22 cellular contexts compared by ENCODE assay signal in the genomic region with DNA sequence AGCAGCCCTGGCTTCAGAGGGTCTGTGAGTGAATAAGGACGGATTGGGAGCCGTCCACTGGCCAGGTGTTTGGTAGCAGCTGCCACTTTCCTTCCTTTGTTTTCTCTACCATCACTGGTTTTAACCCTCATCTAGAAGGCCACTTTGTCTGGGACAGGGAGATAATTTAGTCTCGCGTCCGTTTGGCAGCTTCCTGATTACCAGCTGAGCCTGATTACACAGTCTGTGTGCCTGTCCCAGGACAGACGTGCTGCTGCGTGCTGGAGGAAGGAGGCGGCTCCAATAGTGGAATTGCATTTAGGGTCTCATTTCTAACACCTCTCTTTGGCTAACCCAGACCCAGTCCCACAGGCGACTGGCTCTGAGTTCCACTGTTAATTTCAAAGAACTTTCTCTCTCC. TPM values are rescaled to one million over a fixed set of nuclear protein-coding genes. Genes with fewer than 3 reads are reported as not detected.
DNase-seq lines count a peak whose midpoint lies in the region; ATAC-seq, FAIRE-seq and TF ChIP-seq lines count a peak whose summit lies in the region.
"Had no signal": no experiment of that assay in that cellular context is flagged by ENCODE, and none has a peak within 500 bp of the region (broad histone marks: within the 10 kb centered on the region; RNA-seq: fewer than 3 reads in every experiment).

No MANE protein-coding gene starts in this region.

- H4K20me1 ChIP-seq in K562 (replicated peaks; ENCODE audit: control insufficient read depth, insufficient read depth, low read length) (no peaks in the 10 kb centered on the region), osteoblast (ENCODE audit: insufficient read depth, low read length) (no peaks in the 10 kb centered on the region)

- H2AFZ ChIP-seq in K562 (ENCODE audit: low read depth, low read length) (no peak overlapping the region), osteoblast (ENCODE audit: low read length) (peak overlapping the region; percentile 2)

- no peak for TF ChIP-seq RAD21 in K562 (CRISPR knock-in tag; conservative IDR thresholded peaks at IDR 0.05 in 1 of 2, IDR thresholded peaks at IDR 0.05 in 1 of 2)

- peaks cover 0 to 4% of the 10 kb centered on the region in 2 donors for H3K4me1 ChIP-seq in right atrium auricular region
- no peaks in the 10 kb centered on the region for H3K4me1 ChIP-seq in K562 (replicated peaks in 1 of 2; ENCODE audit: control insufficient read depth in 2 of 2, insufficient read depth in 2 of 2, low read length in 2 of 2)
- peaks cover 40% of the 10 kb centered on the region for H3K4me1 ChIP-seq in foreskin keratinocyte
- no peaks in the 10 kb centered on the region for H3K4me1 ChIP-seq in osteoblast (ENCODE audit: insufficient read depth, low read length)
- H3K4me1 ChIP-seq: A549 had no signal

- POLR2A ChIA-PET in K562 (lab: Yijun Ruan, JAX), result interaction anchor here (1.1 kb wide), 1 partner anchor 10 kb away, joined by 4 read pairs; no protein-coding TSS in a partner anchor

- no peak for TF ChIP-seq EP300 in K562 (IDR thresholded peaks at IDR 0.05; ENCODE audit: low read length)

- no peaks in the 10 kb centered on the region for H3K36me3 ChIP-seq in right atrium auricular region
- H3K36me3 ChIP-seq in K562 (ENCODE audit: control insufficient read depth, insufficient read depth, low read length), result no peaks in the 10 kb centered on the region
- no peaks in the 10 kb centered on the region for H3K36me3 ChIP-seq in osteoblast (ENCODE audit: insufficient read depth, low read length)

- no peak for TF ChIP-seq CTCF in right atrium auricular region (IDR thresholded peaks at IDR 0.05)
- TF ChIP-seq CTCF in K562 (IDR thresholded peaks at IDR 0.05 in 2 of 3, conservative IDR thresholded peaks at IDR 0.05 in 1 of 3; ENCODE audit: insufficient read depth in 2 of 3, low read depth in 1 of 3, low read length in 3 of 3), result no peak
- TF ChIP-seq CTCF in foreskin keratinocyte (conservative IDR thresholded peaks at IDR 0.05), result peak; percentile 20
- TF ChIP-seq CTCF in osteoblast (IDR thresholded peaks at IDR 0.05; ENCODE audit: extremely low read depth, low read depth, low read length), result no peak

- H3K79me2 ChIP-seq in K562 (ENCODE audit: control insufficient read depth, insufficient read depth, low read length) (no peaks in the 10 kb centered on the region), osteoblast (ENCODE audit: insufficient read depth, low read length) (no peaks in the 10 kb centered on the region)

- 0% methylated on average over 8 of the region's 9 CpGs for WGBS in K562 (ENCODE audit: insufficient coverage, low coverage, missing lambda C conversion rate)

- intact Hi-C loops in Right ventricle myocardium superior (cut with DNase I), result no loop called here
- intact Hi-C loops in K562 (cut with micrococcal nuclease), result no loop called here

- H3K9me1 ChIP-seq in K562 (ENCODE audit: control insufficient read depth, insufficient read depth, low read length), result no peaks in the 10 kb centered on the region

- in situ Hi-C loops in K562 (cut with MboI), result no loop called here

- CTCF ChIA-PET in K562 (lab: Yijun Ruan, JAX; ENCODE audit: low intra/inter-chr PET ratio), result no interaction called here

- H3K27ac ChIP-seq in right atrium auricular region (no peak overlapping the region), K562 (ENCODE audit: extremely low read depth, low read depth, low read length) (no peak overlapping the region), foreskin keratinocyte (no peak overlapping the region), osteoblast (ENCODE audit: low read depth, low read length) (no peak overlapping the region)
- H3K27ac ChIP-seq: A549 had no signal

- FAIRE-seq in K562 (lab: Jason Lieb, UNC), result no peak
- FAIRE-seq: A549, GM12878, GM18507, H1, RCC 7860 had no signal

- H3K9ac ChIP-seq in K562 (ENCODE audit: insufficient read depth in 1 of 2, low read depth in 2 of 2, low read length in 2 of 2), result no peak overlapping the region

- DNase-seq in Right ventricle myocardium superior (no peak), right atrium auricular region (ENCODE audit: low spot score) (no peak), K562 (ENCODE audit: extremely low read depth in 1 of 4, low spot score in 3 of 4) (no peak), foreskin keratinocyte (peak in 1 of 2 donors; percentile 35), osteoblast (ENCODE audit: insufficient read length, low spot score, missing footprints) (no peak), HK-2 (ENCODE audit: unreplicated experiment) (no peak)
- DNase-seq: C1 segment of cervical spinal cord, DMS 273 treated with DMSO at 0.1 percent for 48 hours, GDM1, KBM-7, NCI-H1436, NCI-H2029, NCI-H2171, SIG-M5 had no signal

- H3K4me2 ChIP-seq in K562 (ENCODE audit: insufficient read depth, low read length) (no peak overlapping the region), osteoblast (ENCODE audit: insufficient read depth, low read length) (no peak overlapping the region)
- H3K4me2 ChIP-seq: A549 had no signal

- H3K27me3 ChIP-seq in right atrium auricular region (no peaks in the 10 kb centered on the region), K562 (ENCODE audit: control insufficient read depth in 2 of 2, insufficient read depth in 2 of 2, low read length in 2 of 2) (peaks cover 0 to 9% of the 10 kb centered on the region in 2 experiments; a peak in 2 of 5 replicates), foreskin keratinocyte (no peaks in the 10 kb centered on the region), osteoblast (ENCODE audit: insufficient read depth, low read length) (peaks cover 30% of the 10 kb centered on the region)

- no peak for TF ChIP-seq POLR2A in K562 (conservative IDR thresholded peaks at IDR 0.05)

- no TSS peak for BruUV-seq in K562 (replicated peaks; lab: Mats Ljungman, UMichigan)

- H3K9me3 ChIP-seq in right atrium auricular region (no peaks in the 10 kb centered on the region), K562 (replicated peaks; ENCODE audit: control insufficient read depth, insufficient read depth, low read depth, low read length) (no peaks in the 10 kb centered on the region), osteoblast (ENCODE audit: low read depth, low read length) (no peaks in the 10 kb centered on the region)
- H3K9me3 ChIP-seq: A549 had no signal

- H3K4me3 ChIP-seq in right atrium auricular region (no peak overlapping the region), K562 (no peak overlapping the region), osteoblast (ENCODE audit: insufficient read depth, low read length) (no peak overlapping the region)
- H3K4me3 ChIP-seq: A549, GM12878 had no signal

- ATAC-seq in Right ventricle myocardium superior (ENCODE audit: poor library complexity) (peak; percentile 71), K562 (peak; percentile 46; the same call in 1 of the 3 replicates), foreskin keratinocyte (no peak), GM21619 (IDR thresholded peaks at IDR 0.05; ENCODE audit: unreplicated experiment) (no peak), GM18502 (IDR thresholded peaks at IDR 0.05; ENCODE audit: poor library complexity, unreplicated experiment) (no peak)
- ATAC-seq: A549, GM12878 had no signal

TF ChIP-seq in K562, 482 proteins besides CTCF, POLR2A, EP300 and RAD21 (continues in another document):
- peak; percentile 42; the same call in 1 of the 2 replicates for TF ChIP-seq TAL1 (IDR thresholded peaks at IDR 0.05)
- TF ChIP-seq SMAD4 (CRISPR knock-in tag; conservative IDR thresholded peaks at IDR 0.05), result 0 out of 2 replicates have a peak, but pooled peaks have one; percentile 12
- peak; percentile 26; the same call in 1 of the 2 replicates for TF ChIP-seq ZKSCAN8 (CRISPR knock-in tag; IDR thresholded peaks at IDR 0.05)

RNA-seq across cellular contexts. Expression of gene CASQ2, which starts 24.6 kb away (rescaled TPM):
- total RNA-seq in Right ventricle myocardium superior, result 804 TPM
- 1,000 to 10,000 TPM in 1 of 2 donors, 100 to 1,000 TPM in 1; 673 to 1,066 TPM for total RNA-seq in right atrium auricular region
- not detected in 2 replicates for total RNA-seq in K562 (2011; cell fraction: chromatin; rRNA removed; ENCODE audit: low replicate concordance)
- not detected in 2 replicates for total RNA-seq in K562 (2011; cell fraction: nucleolus; rRNA removed)
- total RNA-seq in K562 (2011; cell fraction: nucleoplasm; rRNA removed), result not detected in 2 replicates
- total RNA-seq in K562 (2014; rRNA removed), result not detected in 2 replicates
- not detected in 2 replicates for total RNA-seq in K562 (2014; rRNA removed; fragmentation: Illumina TruSeq; extraction: Trizol)
- total RNA-seq in K562 (2015; rRNA removed; fragmentation: Illumina TruSeq; extraction: Trizol), result not detected in 2 replicates
- total RNA-seq in K562 (2021), result not detected in 2 replicates
- polyA plus RNA-seq in K562 (2011; rRNA removed), result not detected in 2 replicates
- not detected in 2 replicates for polyA plus RNA-seq in K562 (2011; cell fraction: cytosol; rRNA removed)
- not detected in 2 replicates for polyA plus RNA-seq in K562 (2011; cell fraction: nucleus; rRNA removed)
- polyA plus RNA-seq in K562 (2012), result not detected in 2 replicates
- not detected in 2 replicates for polyA plus RNA-seq in K562 (2014; fragmentation: Illumina TruSeq; extraction: Trizol)
- not detected for polyA plus RNA-seq in K562 (2014; fragmentation: Nextera tagmentation; extraction: Ambion mirVana)
- polyA plus RNA-seq in K562 (2014; rRNA removed), result not detected in 2 replicates
- not detected in 2 replicates for polyA minus RNA-seq in K562 (2011; rRNA and poly(A)+ RNA removed)
- polyA minus RNA-seq in K562 (2011; cell fraction: cytosol; rRNA and poly(A)+ RNA removed), result not detected in 2 replicates
- polyA minus RNA-seq in K562 (2011; cell fraction: nucleus; rRNA and poly(A)+ RNA removed), result not detected in 2 replicates
- total RNA-seq in foreskin keratinocyte, result not detected in 2 replicates
- polyA plus RNA-seq in foreskin keratinocyte, result not detected in 2 replicates
- total RNA-seq in osteoblast, result not detected in 2 replicates
- total RNA-seq: GM12878, H1, NCI-H460 had no signal
- polyA plus RNA-seq: A549, GM12878, H1 had no signal

RNA-seq across cellular contexts. Expression of gene NHLH2, which starts 47.8 kb away (rescaled TPM):
- total RNA-seq in Right ventricle myocardium superior (not detected), right atrium auricular region (not detected), K562 (2014; rRNA removed) (not detected in 2 replicates), K562 (2014; rRNA removed; fragmentation: Illumina TruSeq; extraction: Trizol) (not detected in 2 replicates), K562 (2015; rRNA removed; fragmentation: Illumina TruSeq; extraction: Trizol) (not detected in 2 replicates), K562 (2021) (not detected in 2 replicates), foreskin keratinocyte (0.07 and 0.14 TPM in 2 replicates), osteoblast (not detected in 2 replicates)
- not detected in 2 replicates for total RNA-seq in K562 (2011; cell fraction: chromatin; rRNA removed; ENCODE audit: low replicate concordance)
- not detected in 2 replicates for total RNA-seq in K562 (2011; cell fraction: nucleolus; rRNA removed)
- total RNA-seq in K562 (2011; cell fraction: nucleoplasm; rRNA removed), result not detected in 2 replicates
- polyA plus RNA-seq in K562 (2011; rRNA removed) (not detected in 2 replicates), K562 (2014; fragmentation: Illumina TruSeq; extraction: Trizol) (not detected in 2 replicates), K562 (2014; fragmentation: Nextera tagmentation; extraction: Ambion mirVana) (not detected), K562 (2014; rRNA removed) (not detected in 2 replicates), foreskin keratinocyte (0.07 and 0.11 TPM in 2 replicates)
- polyA plus RNA-seq in K562 (2011; cell fraction: cytosol; rRNA removed), result not detected in 2 replicates
- not detected in 2 replicates for polyA plus RNA-seq in K562 (2011; cell fraction: nucleus; rRNA removed)
- polyA plus RNA-seq in K562 (2012), result not detected in 2 replicates
- not detected in 2 replicates for polyA minus RNA-seq in K562 (2011; rRNA and poly(A)+ RNA removed)
- not detected in 2 replicates for polyA minus RNA-seq in K562 (2011; cell fraction: cytosol; rRNA and poly(A)+ RNA removed)
- polyA minus RNA-seq in K562 (2011; cell fraction: nucleus; rRNA and poly(A)+ RNA removed), result not detected in 2 replicates
- total RNA-seq: GM12878 had no signal
- polyA plus RNA-seq: A549 had no signal

Comparison
In these comparisons a context has a peak if more than half of its experiments do, and no peak if none do; other contexts are left out.
1. ATAC-seq: peak in Right ventricle myocardium superior (single experiment) and K562 (single experiment); none in foreskin keratinocyte (single experiment), GM21619 (single experiment) and GM18502 (single experiment).
2. RNA of gene CASQ2, which starts 24.6 kb away (total RNA-seq): 673 to 1,066 TPM in right atrium auricular region and 804 TPM in Right ventricle myocardium superior (single experiment); not detected in K562, not detected in foreskin keratinocyte and not detected in osteoblast; every median in the first group is over 100 times any median in the second.